Comparison of ENCODE assay signal across 28 cellular contexts in genomic region chr11:64718084-64718779, GRCh38. TPM values are rescaled to one million over a fixed set of nuclear protein-coding genes. Genes with fewer than 3 reads are reported as not detected.
"Had no signal": no experiment of that assay in that cellular context is flagged by ENCODE, and none has a peak within 500 bp of the region (broad histone marks: within the 10 kb centered on the region; RNA-seq: fewer than 3 reads in every experiment).

No MANE protein-coding gene starts in this region.

- H2AFZ ChIP-seq: hepatocyte, neural progenitor cell had no signal

- H3K27ac Mint-ChIP-seq: activated B cell treated with CpG ODN at 0.5 μM for 24 hours; activated CD4-positive, alpha-beta T cell treated with anti-CD3 and anti-CD28 coated beads for 36 hours; activated naive CD4-positive, alpha-beta T cell treated with anti-CD3 and anti-CD28 coated beads for 36 hours; activated naive CD8-positive, alpha-beta T cell treated with anti-CD3 and anti-CD28 coated beads, Interleukin-2, amount 10 ng/mL, durations not matched to agents 7 days and 5 days; immature natural killer cell; T-helper 1 cell treated with Interleukin-12 subunit alpha and Interleukin-12 subunit beta and Interleukin-4 antibody, amounts not matched to agents 30 μg/mL and 1 μg/mL, for 36 hours had no signal

- H3K9ac ChIP-seq: neural progenitor cell had no signal

- DNase-seq: activated B cell treated with CpG ODN at 0.5 μM for 24 hours; activated CD4-positive, alpha-beta T cell treated with anti-CD3 and anti-CD28 coated beads for 36 hours; activated CD4-positive, alpha-beta T cell treated with anti-CD3 and anti-CD28 coated beads, Interleukin-2, amount 50 U/mL, for 48 hours; activated CD8-positive, alpha-beta memory T cell treated with anti-CD3 and anti-CD28 coated beads, Interleukin-2, amount 50 U/mL, for 48 hours; activated effector memory CD4-positive, alpha-beta T cell treated with Interleukin-2 at 50 U/mL for 16 hours; activated naive CD4-positive, alpha-beta T cell treated with anti-CD3 and anti-CD28 coated beads for 36 hours; activated naive CD8-positive, alpha-beta T cell treated with anti-CD3 and anti-CD28 coated beads, Interleukin-2, amount 10 ng/mL, durations not matched to agents 7 days and 5 days; activated T-cell treated with anti-CD3 and anti-CD28 coated beads, Interleukin-2, amount 50 U/mL, for 4 hours; amniotic stem cell; dermis blood vessel endothelial cell; effector memory CD4-positive, alpha-beta T cell; foreskin keratinocyte; immature natural killer cell; kidney glomerular epithelial cell; naive thymus-derived CD4-positive, alpha-beta T cell; psoas muscle; stimulated activated CD4-positive, alpha-beta T cell treated with anti-CD3 and anti-CD28 coated beads, Interleukin-4, amount 100 ng/mL, for 24 hours; stimulated activated naive CD8-positive, alpha-beta T cell treated with anti-CD3 and anti-CD28 coated beads, Interleukin-15, Interleukin-2, amounts not matched to agents 100 U/mL and 50 U/mL, for 24 hours; T1000 had no signal

- H3K27ac ChIP-seq: foreskin keratinocyte, hepatocyte, left lung, neural progenitor cell, ovary, psoas muscle, right atrium auricular region, upper lobe of left lung had no signal

- H3K79me2 ChIP-seq: hepatocyte had no signal

- H3K9me3 Mint-ChIP-seq: activated B cell treated with CpG ODN at 0.5 μM for 24 hours; activated naive CD4-positive, alpha-beta T cell treated with anti-CD3 and anti-CD28 coated beads for 36 hours; activated naive CD8-positive, alpha-beta T cell treated with anti-CD3 and anti-CD28 coated beads, Interleukin-2, amount 10 ng/mL, durations not matched to agents 7 days and 5 days; activated T-cell treated with anti-CD3 and anti-CD28 coated beads, Interleukin-2, amount 50 U/mL, for 4 hours; immature natural killer cell; neural progenitor cell; T-helper 1 cell treated with Interleukin-12 subunit alpha and Interleukin-12 subunit beta and Interleukin-4 antibody, amounts not matched to agents 30 μg/mL and 1 μg/mL, for 36 hours had no signal

- H3K4me3 Mint-ChIP-seq: activated B cell treated with CpG ODN at 0.5 μM for 24 hours; activated CD4-positive, alpha-beta T cell treated with anti-CD3 and anti-CD28 coated beads for 36 hours; activated naive CD4-positive, alpha-beta T cell treated with anti-CD3 and anti-CD28 coated beads for 36 hours; activated naive CD8-positive, alpha-beta T cell treated with anti-CD3 and anti-CD28 coated beads, Interleukin-2, amount 10 ng/mL, durations not matched to agents 7 days and 5 days; activated T-cell treated with anti-CD3 and anti-CD28 coated beads, Interleukin-2, amount 50 U/mL, for 4 hours; immature natural killer cell; naive thymus-derived CD4-positive, alpha-beta T cell; neural progenitor cell; T-helper 1 cell treated with Interleukin-12 subunit alpha and Interleukin-12 subunit beta and Interleukin-4 antibody, amounts not matched to agents 30 μg/mL and 1 μg/mL, for 36 hours had no signal

- H3K9me3 ChIP-seq: left lung, ovary, psoas muscle, right atrium auricular region, upper lobe of left lung had no signal

- ATAC-seq: activated CD4-positive, alpha-beta T cell treated with anti-CD3 and anti-CD28 coated beads for 36 hours; activated T-cell treated with anti-CD3 and anti-CD28 coated beads, Interleukin-2, amount 50 U/mL, for 4 hours; foreskin keratinocyte; left lung; naive thymus-derived CD4-positive, alpha-beta T cell; psoas muscle; stimulated activated naive CD8-positive, alpha-beta T cell treated with anti-CD3 and anti-CD28 coated beads, Interleukin-15, Interleukin-2, amounts not matched to agents 100 U/mL and 50 U/mL, for 24 hours had no signal

- H3K4me3 ChIP-seq: hepatocyte, left lung, lung, neural progenitor cell, ovary, psoas muscle, right atrium auricular region, upper lobe of left lung had no signal

- H3K36me3 Mint-ChIP-seq: activated naive CD8-positive, alpha-beta T cell treated with anti-CD3 and anti-CD28 coated beads, Interleukin-2, amount 10 ng/mL, durations not matched to agents 7 days and 5 days; immature natural killer cell; naive thymus-derived CD4-positive, alpha-beta T cell; neural progenitor cell had no signal

- H3K36me3 ChIP-seq: left lung, neural progenitor cell, ovary, right atrium auricular region, upper lobe of left lung had no signal

- H3K27me3 ChIP-seq: ovary had no signal

- H3K4me2 ChIP-seq: hepatocyte, neural progenitor cell had no signal

- FAIRE-seq: bronchial epithelial cell had no signal

RNA-seq across cellular contexts. Expression of gene NRXN2, which starts 4.8 kb away (rescaled TPM):
- total RNA-seq: bronchial epithelial cell, dermis blood vessel endothelial cell, foreskin keratinocyte had no signal
- polyA plus RNA-seq: foreskin keratinocyte; naive thymus-derived CD4-positive, alpha-beta T cell had no signal

RNA-seq across cellular contexts. Expression of gene RASGRP2, which starts 25.7 kb away (rescaled TPM):
- total RNA-seq: bronchial epithelial cell had no signal
